ENCODE assay signal across 17 cellular contexts in the genomic region with DNA sequence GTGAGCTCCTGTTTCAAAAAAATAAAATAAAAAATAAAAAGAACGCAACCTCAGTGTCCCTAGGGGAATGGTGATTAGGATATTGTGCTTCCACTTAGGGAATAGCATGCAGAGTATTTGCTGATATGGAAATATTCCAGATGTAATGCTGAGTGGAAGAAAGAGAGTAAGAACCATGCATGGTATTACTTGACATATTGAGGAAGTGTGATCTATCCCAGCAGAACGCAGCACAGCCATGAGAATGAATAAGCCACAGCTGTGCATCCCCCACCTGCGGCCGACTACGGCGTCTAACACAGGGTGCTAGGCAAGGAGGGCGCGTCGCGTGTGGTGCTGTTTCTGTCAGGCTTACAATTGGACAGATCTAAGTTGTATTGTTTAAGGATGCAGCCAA. TPM values are rescaled to one million over a fixed set of nuclear protein-coding genes. Genes with fewer than 3 reads are reported as not detected.
DNase-seq lines count a peak whose midpoint lies in the region; ATAC-seq and TF ChIP-seq lines count a peak whose summit lies in the region.
"Had no signal": no experiment of that assay in that cellular context is flagged by ENCODE, and none has a peak within 500 bp of the region (broad histone marks: within the 10 kb centered on the region; RNA-seq: fewer than 3 reads in every experiment).

No MANE protein-coding gene starts in this region.

- POLR2A ChIA-PET in naive thymus-derived CD8-positive, alpha-beta T cell (lab: Charles Lee), result no interaction called here

- H3K9me3 Mint-ChIP-seq in endodermal cell, result no peaks in the 10 kb centered on the region
- no peaks in the 10 kb centered on the region for H3K9me3 Mint-ChIP-seq in type B pancreatic cell
- H3K9me3 Mint-ChIP-seq in naive thymus-derived CD8-positive, alpha-beta T cell, result no peaks in the 10 kb centered on the region
- H3K9me3 Mint-ChIP-seq: activated naive CD8-positive, alpha-beta T cell treated with anti-CD3 and anti-CD28 coated beads, Interleukin-2, amount 50 U/mL, for 24 hours; activated T-helper 2 cell treated with anti-CD3 and anti-CD28 coated beads, Interferon-gamma antibody, Interleukin-2, Interleukin-4, amounts not matched to agents 10 μg/mL and 5 μg/mL and 100 μg/mL, durations not matched to agents 14 hours and 24 hours and 36 hours; stimulated activated naive CD8-positive, alpha-beta T cell treated with anti-CD3 and anti-CD28 coated beads, Interleukin-15, amount 100 ng/mL, for 72 hours had no signal

- no peaks in the 10 kb centered on the region for H3K27me3 Mint-ChIP-seq in endodermal cell (ENCODE audit: insufficient read depth)
- no peaks in the 10 kb centered on the region for H3K27me3 Mint-ChIP-seq in type B pancreatic cell
- no peaks in the 10 kb centered on the region for H3K27me3 Mint-ChIP-seq in naive thymus-derived CD8-positive, alpha-beta T cell
- H3K27me3 Mint-ChIP-seq: activated naive CD8-positive, alpha-beta T cell treated with anti-CD3 and anti-CD28 coated beads, Interleukin-2, amount 50 U/mL, for 24 hours; B cell; stimulated activated naive CD8-positive, alpha-beta T cell treated with anti-CD3 and anti-CD28 coated beads, Interleukin-15, amount 100 ng/mL, for 72 hours had no signal

- H3K27me3 ChIP-seq in Peyer's patch (no peaks in the 10 kb centered on the region), endodermal cell (ENCODE audit: control insufficient read depth, insufficient read depth, low read length, poor library complexity, severe bottlenecking) (no peaks in the 10 kb centered on the region), left lung (no peaks in the 10 kb centered on the region)
- H3K27me3 ChIP-seq: SJCRH30, uterus had no signal

- no peak overlapping the region for H3K9ac ChIP-seq in endodermal cell (ENCODE audit: extremely low read depth, low read length, poor library complexity, severe bottlenecking)

- no peak overlapping the region for H3K4me3 ChIP-seq in Peyer's patch
- H3K4me3 ChIP-seq in endodermal cell (ENCODE audit: low read length), result no peak overlapping the region
- H3K4me3 ChIP-seq in left lung, result no peak overlapping the region
- H3K4me3 ChIP-seq in lower leg skin (ENCODE audit: low read depth, poor library complexity, severe bottlenecking), result no peak overlapping the region
- H3K4me3 ChIP-seq: SJCRH30, uterus had no signal

- H3K36me3 ChIP-seq in Peyer's patch (peaks cover 0 to 53% (median 0%) of the 10 kb centered on the region in 3 donors), endodermal cell (ENCODE audit: control insufficient read depth, insufficient read depth, low read length) (peaks cover 89% of the 10 kb centered on the region), left lung (peaks cover 0 to 92% of the 10 kb centered on the region in 2 donors)
- H3K36me3 ChIP-seq: uterus had no signal

- H3K4me1 ChIP-seq in Peyer's patch, result peaks cover 0 to 35% (median 3%) of the 10 kb centered on the region in 4 donors
- H3K4me1 ChIP-seq in endodermal cell (ENCODE audit: control insufficient read depth, insufficient read depth, low read length), result no peaks in the 10 kb centered on the region
- peaks cover 7 to 17% of the 10 kb centered on the region in 2 donors for H3K4me1 ChIP-seq in left lung

- no peaks in the 10 kb centered on the region for H3K9me3 ChIP-seq in Peyer's patch
- H3K9me3 ChIP-seq in endodermal cell (ENCODE audit: control insufficient read depth, low read length), result no peaks in the 10 kb centered on the region
- H3K9me3 ChIP-seq in left lung, result no peaks in the 10 kb centered on the region
- H3K9me3 ChIP-seq: SJCRH30, uterus had no signal

- no peak for DNase-seq in Peyer's patch
- DNase-seq in endodermal cell, result no peak
- DNase-seq in left lung, result no peak
- no peak for DNase-seq in type B pancreatic cell (ENCODE audit: extremely low spot score, unreplicated experiment)
- no peak for DNase-seq in lower leg skin (ENCODE audit: low spot score in 2 of 2)
- no peak for DNase-seq in cerebellar nuclear complex (lab: John Stamatoyannopoulos, UW)
- DNase-seq in naive thymus-derived CD8-positive, alpha-beta T cell, result no peak
- DNase-seq: activated naive CD8-positive, alpha-beta T cell treated with anti-CD3 and anti-CD28 coated beads, Interleukin-2, amount 50 U/mL, for 24 hours; Calu3; effector memory CD4-positive, alpha-beta T cell; NCI-H524 treated with DMSO at 0.1 percent for 48 hours; SJCRH30; stimulated activated naive CD8-positive, alpha-beta T cell treated with anti-CD3 and anti-CD28 coated beads, Interleukin-15, amount 100 ng/mL, for 72 hours; uterus had no signal

- TF ChIP-seq CTCF in Peyer's patch (IDR thresholded peaks at IDR 0.05), result no peak
- no peak for TF ChIP-seq CTCF in endodermal cell (conservative IDR thresholded peaks at IDR 0.05)
- TF ChIP-seq CTCF in left lung (IDR thresholded peaks at IDR 0.05), result no peak
- no peak for TF ChIP-seq CTCF in type B pancreatic cell (conservative IDR thresholded peaks at IDR 0.05)
- TF ChIP-seq CTCF in lower leg skin (IDR thresholded peaks at IDR 0.05), result no peak

- 97 to 98% methylated on average over 10 of the region's 10 CpGs for WGBS in endodermal cell (ENCODE audit: insufficient coverage in 1 of 2, insufficient read length in 1 of 2), 2 experiments
- WGBS in lower leg skin, 2 donors, result 90 to 94% methylated on average over 10 of the region's 10 CpGs

- ATAC-seq in left lung, result peak; percentile 11
- ATAC-seq in naive thymus-derived CD8-positive, alpha-beta T cell, result no peak
- ATAC-seq: activated CD4-positive, CD25-positive, alpha-beta regulatory T cell treated with anti-CD3 and anti-CD28 coated beads, Interleukin-2, amount 50 U/mL, for 24 hours; activated naive CD8-positive, alpha-beta T cell treated with anti-CD3 and anti-CD28 coated beads, Interleukin-2, amount 50 U/mL, for 24 hours; stimulated activated naive CD8-positive, alpha-beta T cell treated with anti-CD3 and anti-CD28 coated beads, Interleukin-15, amount 100 ng/mL, for 72 hours had no signal

- TF ChIP-seq POLR2A in Peyer's patch (IDR thresholded peaks at IDR 0.05) (no peak), lower leg skin (IDR thresholded peaks at IDR 0.05) (no peak)

- H3K36me3 Mint-ChIP-seq in endodermal cell (ENCODE audit: low read depth) (peaks cover 57% of the 10 kb centered on the region), type B pancreatic cell (peaks cover 16% of the 10 kb centered on the region)
- peaks cover 0 to 88% (median 15%) of the 10 kb centered on the region in 3 donors for H3K36me3 Mint-ChIP-seq in naive thymus-derived CD8-positive, alpha-beta T cell

- H3K4me1 Mint-ChIP-seq in endodermal cell, result peaks cover 4% of the 10 kb centered on the region
- H3K4me1 Mint-ChIP-seq in type B pancreatic cell (ENCODE audit: unreplicated experiment), result no peaks in the 10 kb centered on the region
- H3K4me1 Mint-ChIP-seq in naive thymus-derived CD8-positive, alpha-beta T cell, result peaks cover 0 to 2% (median 0%) of the 10 kb centered on the region in 4 donors
- H3K4me1 Mint-ChIP-seq: activated naive CD8-positive, alpha-beta T cell treated with anti-CD3 and anti-CD28 coated beads, Interleukin-2, amount 50 U/mL, for 24 hours; B cell; stimulated activated naive CD8-positive, alpha-beta T cell treated with anti-CD3 and anti-CD28 coated beads, Interleukin-15, amount 100 ng/mL, for 72 hours had no signal

- H3K4me3 Mint-ChIP-seq in endodermal cell (no peak overlapping the region), type B pancreatic cell (no peak overlapping the region)
- no peak overlapping the region for H3K4me3 Mint-ChIP-seq in naive thymus-derived CD8-positive, alpha-beta T cell
- H3K4me3 Mint-ChIP-seq: activated naive CD8-positive, alpha-beta T cell treated with anti-CD3 and anti-CD28 coated beads, Interleukin-2, amount 50 U/mL, for 24 hours; B cell; stimulated activated naive CD8-positive, alpha-beta T cell treated with anti-CD3 and anti-CD28 coated beads, Interleukin-15, amount 100 ng/mL, for 72 hours had no signal

- intact Hi-C loops in left lung (cut with DNase I) (no loop called here), lower leg skin (cut with DNase I; ENCODE audit: low total_unique reads) (no loop called here)

- H3K27ac ChIP-seq in Peyer's patch (peak overlapping the region in 3 of 4 donors; percentile 41 to 92 (median 82)), endodermal cell (ENCODE audit: low read depth, low read length) (no peak overlapping the region), left lung (peak overlapping the region; percentile 16 to 42)
- H3K27ac ChIP-seq: SJCRH30 had no signal

- H3K27ac Mint-ChIP-seq in endodermal cell (peak overlapping the region; percentile 52), type B pancreatic cell (peak overlapping the region; percentile 95)
- H3K27ac Mint-ChIP-seq in naive thymus-derived CD8-positive, alpha-beta T cell, result no peak overlapping the region
- H3K27ac Mint-ChIP-seq: activated naive CD8-positive, alpha-beta T cell treated with anti-CD3 and anti-CD28 coated beads, Interleukin-2, amount 50 U/mL, for 24 hours; activated T-helper 2 cell treated with anti-CD3 and anti-CD28 coated beads, Interferon-gamma antibody, Interleukin-2, Interleukin-4, amounts not matched to agents 10 μg/mL and 5 μg/mL and 100 μg/mL, durations not matched to agents 14 hours and 24 hours and 36 hours; B cell; stimulated activated naive CD8-positive, alpha-beta T cell treated with anti-CD3 and anti-CD28 coated beads, Interleukin-15, amount 100 ng/mL, for 72 hours had no signal

RNA-seq across cellular contexts. Expression of a gene that starts 49.5 kb away (rescaled TPM):
- total RNA-seq in Peyer's patch (10 to 100 TPM; 40.6 to 67.7 (median 61.1) TPM), endodermal cell (10 to 100 TPM; 67.2 to 68.1 TPM), left lung (10 to 100 TPM; 50.4 to 57.0 TPM), type B pancreatic cell (ENCODE audit: low replicate concordance) (59.5 and 75.5 TPM in 2 replicates), lower leg skin (10 to 100 TPM; 40.4 to 76.7 (median 52.4) TPM)
- polyA plus RNA-seq in endodermal cell (2013, experiment 1 of 2), result 58.7 TPM
- 53.1 TPM for polyA plus RNA-seq in endodermal cell (2013, experiment 2 of 2)
- 10 to 100 TPM; 54.6 to 58.4 TPM for total RNA-seq in naive thymus-derived CD8-positive, alpha-beta T cell
- 1 to 10 TPM; 3.2 to 5.7 (median 4.3) TPM for polyA plus RNA-seq in naive thymus-derived CD8-positive, alpha-beta T cell

Comparison
In these comparisons a context has a peak if more than half of its experiments do, and no peak if none do; other contexts are left out.
1. H3K27ac Mint-ChIP-seq: peak in endodermal cell (single experiment) and type B pancreatic cell (single experiment); none in naive thymus-derived CD8-positive, alpha-beta T cell (0 of 10).